Comparison of ENCODE assay signal across 8 cellular contexts in genomic region chr16:15642557-15643452, GRCh38. TPM values are rescaled to one million over a fixed set of nuclear protein-coding genes. Genes with fewer than 3 reads are reported as not detected.
A peak's percentile ranks its signal among the peaks of the same experiment; 100 is the strongest.
DNase-seq lines count a peak whose midpoint lies in the region; ATAC-seq, FAIRE-seq and TF ChIP-seq lines count a peak whose summit lies in the region.

A gene with protein sequence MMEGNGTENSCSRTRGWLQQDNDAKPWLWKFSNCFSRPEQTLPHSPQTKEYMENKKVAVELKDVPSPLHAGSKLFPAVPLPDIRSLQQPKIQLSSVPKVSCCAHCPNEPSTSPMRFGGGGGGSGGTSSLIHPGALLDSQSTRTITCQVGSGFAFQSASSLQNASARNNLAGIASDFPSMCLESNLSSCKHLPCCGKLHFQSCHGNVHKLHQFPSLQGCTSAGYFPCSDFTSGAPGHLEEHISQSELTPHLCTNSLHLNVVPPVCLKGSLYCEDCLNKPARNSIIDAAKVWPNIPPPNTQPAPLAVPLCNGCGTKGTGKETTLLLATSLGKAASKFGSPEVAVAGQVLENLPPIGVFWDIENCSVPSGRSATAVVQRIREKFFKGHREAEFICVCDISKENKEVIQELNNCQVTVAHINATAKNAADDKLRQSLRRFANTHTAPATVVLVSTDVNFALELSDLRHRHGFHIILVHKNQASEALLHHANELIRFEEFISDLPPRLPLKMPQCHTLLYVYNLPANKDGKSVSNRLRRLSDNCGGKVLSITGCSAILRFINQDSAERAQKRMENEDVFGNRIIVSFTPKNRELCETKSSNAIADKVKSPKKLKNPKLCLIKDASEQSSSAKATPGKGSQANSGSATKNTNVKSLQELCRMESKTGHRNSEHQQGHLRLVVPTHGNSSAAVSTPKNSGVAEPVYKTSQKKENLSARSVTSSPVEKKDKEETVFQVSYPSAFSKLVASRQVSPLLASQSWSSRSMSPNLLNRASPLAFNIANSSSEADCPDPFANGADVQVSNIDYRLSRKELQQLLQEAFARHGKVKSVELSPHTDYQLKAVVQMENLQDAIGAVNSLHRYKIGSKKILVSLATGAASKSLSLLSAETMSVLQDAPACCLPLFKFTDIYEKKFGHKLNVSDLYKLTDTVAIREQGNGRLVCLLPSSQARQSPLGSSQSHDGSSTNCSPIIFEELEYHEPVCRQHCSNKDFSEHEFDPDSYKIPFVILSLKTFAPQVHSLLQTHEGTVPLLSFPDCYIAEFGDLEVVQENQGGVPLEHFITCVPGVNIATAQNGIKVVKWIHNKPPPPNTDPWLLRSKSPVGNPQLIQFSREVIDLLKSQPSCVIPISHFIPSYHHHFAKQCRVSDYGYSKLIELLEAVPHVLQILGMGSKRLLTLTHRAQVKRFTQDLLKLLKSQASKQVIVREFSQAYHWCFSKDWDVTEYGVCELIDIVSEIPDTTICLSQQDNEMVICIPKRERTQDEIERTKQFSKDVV (N-terminal part only) (minus strand): TSS chr16:15643154. CDS start chr16:15639233, 3,921 bp downstream.

- no peaks in the 10 kb centered on the region for H3K27me3 ChIP-seq in hepatocyte

- WGBS in hepatocyte (ENCODE audit: low lambda C conversion rate, missing lambda C conversion rate), result 1% methylated on average over 9 of the region's 63 CpGs

- H3K9me3 ChIP-seq in hepatocyte (ENCODE audit: low read depth), result no peaks in the 10 kb centered on the region

- H3K36me3 ChIP-seq in hepatocyte (replicated peaks; ENCODE audit: insufficient read depth, low read depth), result no peaks in the 10 kb centered on the region

- H3K79me2 ChIP-seq in hepatocyte, result peaks cover 43% of the 10 kb centered on the region

- peak; percentile 89 for FAIRE-seq in GM18507 (lab: Jason Lieb, UNC)

- peak; percentile 43 for TF ChIP-seq CTCF in hepatocyte (IDR thresholded peaks at IDR 0.05; ENCODE audit: poor library complexity)
- TF ChIP-seq CTCF in retinal pigment epithelial cell (conservative IDR thresholded peaks at IDR 0.05; ENCODE audit: low read depth, low read length), result peak; percentile 26

- H4K20me1 ChIP-seq in hepatocyte (ENCODE audit: insufficient read depth, poor library complexity, severe bottlenecking), result peaks cover 9% of the 10 kb centered on the region

- H3K4me3 ChIP-seq in hepatocyte (peak within 1 kb of the TSS; percentile 95), retinal pigment epithelial cell (ENCODE audit: low read length) (peak within 1 kb of the TSS; percentile 99)

- no peaks in the 10 kb centered on the region for H3K9me2 ChIP-seq in hepatocyte (replicated peaks; ENCODE audit: insufficient read depth)

- H2AFZ ChIP-seq in hepatocyte, result peak within 1 kb of the TSS; percentile 99

- H3K27ac ChIP-seq in hepatocyte, result peak within 1 kb of the TSS; percentile 100

- ATAC-seq in HG03039 (IDR thresholded peaks at IDR 0.05; ENCODE audit: unreplicated experiment), result peak; percentile 42

- peak within 1 kb of the TSS; percentile 90 for H3K4me2 ChIP-seq in hepatocyte

- DNase-seq in GM18507 (ENCODE audit: extremely low spot score, insufficient read length, low read depth) (peak; percentile 65), NCI-H2081 treated with DMSO at 0.1 percent for 48 hours (lab: John Stamatoyannopoulos, UW) (peak; percentile 40), T1000 (lab: John Stamatoyannopoulos, UW) (peak; percentile 97), astrocyte of the hippocampus (ENCODE audit: low read depth, low spot score) (peak; percentile 99), hepatocyte (ENCODE audit: low spot score) (peak; percentile 98), retinal pigment epithelial cell (ENCODE audit: low read depth) (peak; percentile 67), GM19240 (ENCODE audit: insufficient read length, low spot score) (no peak)

- peaks cover 10% of the 10 kb centered on the region for H3K4me1 ChIP-seq in hepatocyte (ENCODE audit: insufficient read depth)

RNA-seq across cellular contexts. Expression of the gene that starts here (rescaled TPM):
- total RNA-seq in hepatocyte, result 12.0 and 15.5 TPM in 2 replicates
- polyA plus RNA-seq in hepatocyte, result 7.0 and 8.8 TPM in 2 replicates
